Comparison of ENCODE assay signal across 1 cellular context in genomic region chr1:6359568-6360496, GRCh38.
TF ChIP-seq lines count a peak whose summit lies in the region.

No MANE protein-coding gene starts in this region.

TF ChIP-seq in GM23338, 12 proteins besides CTCF, POLR2A, EP300 and RAD21 (continued from another document):
- TF ChIP-seq REST (IDR thresholded peaks at IDR 0.05; ENCODE audit: unreplicated experiment): no peak
- TF ChIP-seq CREB1 (CRISPR knock-in tag; IDR thresholded peaks at IDR 0.05; ENCODE audit: low read depth): no peak
- TF ChIP-seq EZH2 (IDR thresholded peaks at IDR 0.05; ENCODE audit: low read depth, unreplicated experiment): no peak
- TF ChIP-seq JUNB (IDR thresholded peaks at IDR 0.05; ENCODE audit: unreplicated experiment): no peak
- TF ChIP-seq EZH2phosphoT487 (IDR thresholded peaks at IDR 0.05; ENCODE audit: unreplicated experiment): no peak
